8 cellular contexts compared by ENCODE assay signal in the genomic region with DNA sequence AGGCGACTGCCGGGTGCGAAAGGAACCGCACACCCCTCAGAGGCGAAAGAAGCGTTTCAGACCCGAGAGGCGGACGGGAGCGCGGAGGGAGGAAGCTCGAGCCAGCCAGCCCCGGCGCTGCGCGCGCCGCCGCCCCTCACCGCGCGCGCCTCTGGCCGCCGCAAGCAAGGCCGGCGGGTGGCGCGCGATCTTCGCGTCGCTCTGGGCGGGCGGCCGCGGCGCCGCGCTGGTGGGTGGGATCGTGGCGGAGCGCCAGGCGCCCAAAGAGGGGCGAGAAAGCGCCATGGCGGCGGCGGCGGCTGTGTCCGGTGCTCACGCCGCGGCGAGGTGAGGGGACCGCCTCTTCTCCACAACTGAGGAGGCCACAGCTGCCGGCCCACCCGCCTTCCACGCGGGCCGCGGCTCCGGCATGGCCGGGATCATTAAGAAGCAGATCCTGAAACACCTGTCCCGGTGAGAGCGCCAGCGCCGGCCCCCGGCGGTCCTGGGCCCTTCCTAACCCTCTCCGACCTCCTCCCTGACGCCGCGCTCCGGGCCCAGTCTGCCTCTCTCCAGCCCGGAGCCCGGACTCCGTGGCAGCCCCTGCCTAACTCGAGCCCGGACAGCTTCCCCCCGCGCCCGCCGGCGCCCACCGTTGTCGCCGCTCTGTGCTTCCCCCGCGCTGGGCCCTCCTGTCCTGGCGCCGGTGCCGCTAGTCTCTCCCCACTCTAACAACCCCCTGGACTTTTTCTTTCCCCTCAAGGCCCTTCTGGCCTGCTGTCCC. TPM values are rescaled to one million over a fixed set of nuclear protein-coding genes. Genes with fewer than 3 reads are reported as not detected.
DNase-seq lines count a peak whose midpoint lies in the region; ATAC-seq and TF ChIP-seq lines count a peak whose summit lies in the region.

TSS of gene BLTP3A (plus strand) at position 242 of the 763 bp plus-strand sequence. CDS start at position 410, 168 bp downstream.

- peaks cover 22% of the 10 kb centered on the region for H3K4me1 Mint-ChIP-seq in activated CD8-positive, alpha-beta T cell treated with anti-CD3 and anti-CD28 coated beads for 36 hours (ENCODE audit: low read depth)
- peaks cover 16% of the 10 kb centered on the region for H3K4me1 Mint-ChIP-seq in memory B cell

- POLR2A ChIA-PET in activated CD8-positive, alpha-beta T cell treated with anti-CD3 and anti-CD28 coated beads for 36 hours (lab: Charles Lee): interaction anchor here (0.8 to 3.2 kb wide), 25 partner anchors 9 to 376 kb away, joined by 3 to 23 read pairs (median 3); partner anchors contain the start of genes ANKS1A, SNRPC and TAF11

- no peaks in the 10 kb centered on the region for H3K36me3 Mint-ChIP-seq in activated CD8-positive, alpha-beta T cell treated with anti-CD3 and anti-CD28 coated beads for 36 hours (ENCODE audit: low read depth)
- no peaks in the 10 kb centered on the region for H3K36me3 Mint-ChIP-seq in memory B cell

- peak within 1 kb of the TSS; percentile 82 for H3K4me3 ChIP-seq in BE2C (ENCODE audit: low read depth, low read length)

- no peaks in the 10 kb centered on the region for H3K9me3 ChIP-seq in BE2C

- no peaks in the 10 kb centered on the region; the same call in none of the 2 replicates for H3K4me1 ChIP-seq in BE2C

- H3K9me3 Mint-ChIP-seq in activated CD8-positive, alpha-beta T cell treated with anti-CD3 and anti-CD28 coated beads for 36 hours: no peaks in the 10 kb centered on the region
- H3K9me3 Mint-ChIP-seq in memory B cell: no peaks in the 10 kb centered on the region

- H3K27me3 ChIP-seq in BE2C: no peaks in the 10 kb centered on the region

- no peaks in the 10 kb centered on the region for H3K36me3 ChIP-seq in BE2C

- TF ChIP-seq CTCF in BE2C (IDR thresholded peaks at IDR 0.05; ENCODE audit: low read depth, low read length): no peak
- TF ChIP-seq CTCF in activated CD8-positive, alpha-beta T cell treated with anti-CD3 and anti-CD28 coated beads for 36 hours (IDR thresholded peaks at IDR 0.05): no peak

- CTCF ChIA-PET in activated CD8-positive, alpha-beta T cell treated with anti-CD3 and anti-CD28 coated beads for 36 hours (lab: Charles Lee): interaction anchor here (0.7 to 1.6 kb wide), 17 partner anchors 9 to 543 kb away, joined by 3 to 7 read pairs (median 3); no protein-coding TSS in a partner anchor

- DNase-seq in BE2C (peak; percentile 89), GM19238 (ENCODE audit: insufficient read length, low spot score) (peak; percentile 94), NCI-H748 (lab: John Stamatoyannopoulos, UW; ENCODE audit: unreplicated experiment) (peak; percentile 94), memory B cell (ENCODE audit: low spot score in 2 of 2) (peak; percentile 70 to 72)
- peak; percentile 76 for DNase-seq in activated CD8-positive, alpha-beta T cell treated with anti-CD3 and anti-CD28 coated beads for 36 hours
- peak; percentile 47 for DNase-seq in effector CD8-positive, alpha-beta T cell (lab: John Stamatoyannopoulos, UW)
- DNase-seq in stimulated activated CD8-positive, alpha-beta memory T cell treated with anti-CD3 and anti-CD28 coated beads, Interleukin-12 subunit alpha, Interleukin-12 subunit beta, amount 100 ng/mL, for 24 hours (ENCODE audit: extremely low read depth): peak; percentile 40

- no peaks in the 10 kb centered on the region for H3K27me3 Mint-ChIP-seq in activated CD8-positive, alpha-beta T cell treated with anti-CD3 and anti-CD28 coated beads for 36 hours
- no peaks in the 10 kb centered on the region for H3K27me3 Mint-ChIP-seq in memory B cell

- H3K27ac Mint-ChIP-seq in activated CD8-positive, alpha-beta T cell treated with anti-CD3 and anti-CD28 coated beads for 36 hours: peak within 1 kb of the TSS; percentile 91
- peak within 1 kb of the TSS; percentile 90 for H3K27ac Mint-ChIP-seq in memory B cell

- intact Hi-C loops in activated CD8-positive, alpha-beta T cell treated with anti-CD3 and anti-CD28 coated beads for 36 hours (cut with micrococcal nuclease): no loop called here

- ATAC-seq in HG03457 (IDR thresholded peaks at IDR 0.05; ENCODE audit: unreplicated experiment) (peak; percentile 49), memory B cell (ENCODE audit: low read depth) (peak; percentile 92)
- peak; percentile 93 for ATAC-seq in activated CD8-positive, alpha-beta T cell treated with anti-CD3 and anti-CD28 coated beads for 36 hours

- H3K4me3 Mint-ChIP-seq in activated CD8-positive, alpha-beta T cell treated with anti-CD3 and anti-CD28 coated beads for 36 hours: peak within 1 kb of the TSS; percentile 89
- H3K4me3 Mint-ChIP-seq in memory B cell: peak within 1 kb of the TSS; percentile 92

RNA-seq across cellular contexts. Expression of gene BLTP3A, which starts in this region (rescaled TPM):
- 10.2 TPM for polyA plus RNA-seq in BE2C (2012; ENCODE audit: insufficient read depth, insufficient read length, low read depth)
- 10 to 100 TPM; 14.0 to 15.0 TPM for total RNA-seq in activated CD8-positive, alpha-beta T cell treated with anti-CD3 and anti-CD28 coated beads for 36 hours

Comparison
In these comparisons a context has a peak if more than half of its experiments do, and no peak if none do; other contexts are left out.
1. Peak in every context shown above with its lines: DNase-seq, ATAC-seq and H3K4me3 ChIP-seq.
2. DNase-seq: peak in every context shown above with its lines; median percentile 94 in GM19238; 94 in NCI-H748; 89 in BE2C; 76 in activated CD8-positive, alpha-beta T cell treated with anti-CD3 and anti-CD28 coated beads for 36 hours; 71 in memory B cell; 47 in effector CD8-positive, alpha-beta T cell; 40 in stimulated activated CD8-positive, alpha-beta memory T cell treated with anti-CD3 and anti-CD28 coated beads, Interleukin-12 subunit alpha, Interleukin-12 subunit beta, amount 100 ng/mL, for 24 hours.